Comparison of ENCODE assay signal across 14 cellular contexts in the genomic region with DNA sequence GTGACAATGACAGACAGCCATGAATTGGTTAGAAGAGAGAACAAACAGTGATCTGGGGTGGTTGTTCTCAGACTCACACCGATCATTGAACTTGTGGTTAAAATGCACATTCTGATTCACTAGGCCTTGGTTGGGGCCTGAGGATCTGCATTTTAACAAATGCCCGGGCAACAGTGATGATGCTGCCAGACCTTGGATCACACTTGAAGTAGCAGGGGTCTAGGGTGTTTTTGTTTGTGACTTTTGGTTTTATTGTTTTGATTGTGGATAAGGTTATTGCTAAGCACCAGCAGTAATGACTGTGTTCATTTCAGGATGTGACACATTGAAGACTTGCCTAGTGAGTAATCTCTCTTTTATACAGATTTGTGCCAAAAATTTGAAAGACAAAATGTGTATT. TPM values are rescaled to one million over a fixed set of nuclear protein-coding genes. Genes with fewer than 3 reads are reported as not detected.
DNase-seq lines count a peak whose midpoint lies in the region; ATAC-seq, FAIRE-seq and TF ChIP-seq lines count a peak whose summit lies in the region.
"Had no signal": no experiment of that assay in that cellular context is flagged by ENCODE, and none has a peak within 500 bp of the region (broad histone marks: within the 10 kb centered on the region; RNA-seq: fewer than 3 reads in every experiment).

No MANE protein-coding gene starts in this region.

- DNase-seq in EL (peak; percentile 32), RCC 7860 (ENCODE audit: low spot score) (peak; percentile 15), astrocyte of the spinal cord (ENCODE audit: low read depth, low spot score) (peak; percentile 76), lung microvascular endothelial cell (ENCODE audit: low read depth in 2 of 2) (peak; percentile 72 to 92), stomach (no peak), activated gamma-delta T cell treated with Interleukin-2 at 50 U/mL for 16 hours (no peak), ecto neural progenitor cell (ENCODE audit: low spot score) (no peak)
- DNase-seq: CD4-positive, alpha-beta T cell; esophagus squamous epithelium; kidney glomerular epithelial cell; naive thymus-derived CD8-positive, alpha-beta T cell; NCI-H446 treated with DMSO at 0.1 percent for 48 hours; sigmoid colon had no signal

- no peak overlapping the region for H3K27ac ChIP-seq in stomach
- H3K27ac ChIP-seq: esophagus squamous epithelium, sigmoid colon had no signal

- no peaks in the 10 kb centered on the region for H3K9me3 ChIP-seq in stomach
- H3K9me3 ChIP-seq: esophagus squamous epithelium, sigmoid colon had no signal

- FAIRE-seq in RCC 7860 (lab: Jason Lieb, UNC), result no peak

- intact Hi-C loops in stomach (cut with DNase I; ENCODE audit: low total_unique reads), result no loop called here

- H3K4me1 ChIP-seq in stomach, result peaks cover 0 to 20% (median 0%) of the 10 kb centered on the region in 4 donors

- peaks cover 0 to 68% (median 38%) of the 10 kb centered on the region in 4 donors for H3K36me3 ChIP-seq in stomach

- 74 to 85% (median 82%) methylated on average over 2 of the region's 2 CpGs for WGBS in stomach, 5 donors

- no peak for TF ChIP-seq EP300 in stomach (IDR thresholded peaks at IDR 0.05)

- no peaks in the 10 kb centered on the region for H3K27me3 ChIP-seq in stomach
- H3K27me3 ChIP-seq: esophagus squamous epithelium, sigmoid colon had no signal

- no peak for ATAC-seq in GM19463 (IDR thresholded peaks at IDR 0.05; ENCODE audit: unreplicated experiment)
- ATAC-seq: naive thymus-derived CD8-positive, alpha-beta T cell had no signal

- no peak for TF ChIP-seq POLR2A in stomach (IDR thresholded peaks at IDR 0.05)

- TF ChIP-seq CTCF in astrocyte of the spinal cord (IDR thresholded peaks at IDR 0.05; ENCODE audit: low read depth, low read length), result no peak
- TF ChIP-seq CTCF in stomach (IDR thresholded peaks at IDR 0.05), result no peak

- in situ Hi-C loops in astrocyte of the spinal cord (cut with HindIII; ENCODE audit: low sequenced_read_pairs), result no loop called here

- H3K4me3 ChIP-seq in astrocyte of the spinal cord (ENCODE audit: low read depth, low read length), result no peak overlapping the region
- no peak overlapping the region for H3K4me3 ChIP-seq in stomach
- H3K4me3 ChIP-seq: esophagus squamous epithelium, sigmoid colon had no signal

RNA-seq across cellular contexts. Expression of gene TXLNG, which starts 36.5 kb away (rescaled TPM):
- 3.9 and 4.6 TPM in 2 replicates for total RNA-seq in lung microvascular endothelial cell
- total RNA-seq in stomach, result 10 to 100 TPM in 4 of 5 donors, 1 to 10 TPM in 1; 8.7 to 25.7 (median 11.4) TPM
- polyA plus RNA-seq in stomach, result 1 to 10 TPM; 4.6 to 8.9 (median 7.0) TPM

RNA-seq across cellular contexts. Expression of gene RBBP7, which starts 47.4 kb away (rescaled TPM):
- total RNA-seq in lung microvascular endothelial cell, result 81.5 and 120 TPM in 2 replicates
- total RNA-seq in stomach, result 100 to 1,000 TPM in 3 of 5 donors, 10 to 100 TPM in 2; 60.9 to 150 (median 123) TPM
- 100 to 1,000 TPM in 1 of 3 donors, 10 to 100 TPM in 2; 81.8 to 152 (median 95.3) TPM for polyA plus RNA-seq in stomach

Comparison
In these comparisons a context has a peak if more than half of its experiments do, and no peak if none do; other contexts are left out.
1. DNase-seq: peak in EL (single experiment), RCC 7860 (single experiment), astrocyte of the spinal cord (single experiment) and lung microvascular endothelial cell (2 of 2); none in stomach (single experiment), activated gamma-delta T cell treated with Interleukin-2 at 50 U/mL for 16 hours (single experiment) and ecto neural progenitor cell (single experiment).